Comparison of ENCODE assay signal across 27 cellular contexts in the genomic region with DNA sequence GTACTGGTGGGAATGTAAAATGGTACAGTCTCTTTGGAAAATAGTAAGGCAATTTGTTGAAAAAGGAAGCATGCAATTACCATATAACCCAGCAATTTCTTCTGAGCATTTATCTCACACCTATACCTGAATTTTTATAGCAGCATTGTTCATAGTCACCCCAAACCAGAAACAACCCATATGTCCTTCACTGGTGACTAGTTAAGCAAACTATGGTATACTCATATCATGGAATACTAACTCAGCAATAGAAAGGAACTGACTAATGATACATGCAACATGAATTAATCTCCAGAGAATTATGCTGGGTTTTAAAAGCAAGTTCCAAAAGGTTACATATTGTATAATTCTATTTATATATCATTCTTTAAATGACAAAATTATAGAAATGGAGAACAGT.
"Had no signal": no experiment of that assay in that cellular context is flagged by ENCODE, and none has a peak within 500 bp of the region (broad histone marks: within the 10 kb centered on the region; RNA-seq: fewer than 3 reads in every experiment).

No MANE protein-coding gene starts in this region.

- H3K9me3 Mint-ChIP-seq: natural killer cell; nephron; neural progenitor cell; stimulated activated memory B cell treated with anti-CD40 and anti-IgM and Interleukin-4, amounts not matched to agents 10 μg/mL and 1 μg/mL and 100 μg/mL, for 72 hours; type B pancreatic cell had no signal

- H3K4me3 Mint-ChIP-seq: natural killer cell; nephron; neural progenitor cell; stimulated activated memory B cell treated with anti-CD40 and anti-IgM and Interleukin-4, amounts not matched to agents 10 μg/mL and 1 μg/mL and 100 μg/mL, for 72 hours; type B pancreatic cell had no signal

- DNase-seq: natural killer cell; occipital lobe; ovary; posterior cingulate gyrus; psoas muscle; right cardiac atrium; right lobe of liver; sigmoid colon; small intestine; stimulated activated CD4-positive, alpha-beta T cell treated with anti-CD3 and anti-CD28 coated beads, Interleukin-15, amount 100 ng/mL, for 24 hours; stimulated activated CD4-positive, alpha-beta T cell treated with anti-CD3 and anti-CD28 coated beads, Interleukin-2, amount 100 ng/mL, for 24 hours; stimulated activated CD4-positive, alpha-beta T cell treated with anti-CD3 and anti-CD28 coated beads, Interleukin-2, amount 100 ng/mL, for 48 hours; stimulated activated CD4-positive, alpha-beta T cell treated with anti-CD3 and anti-CD28 coated beads, Interleukin-4, amount 100 ng/mL, for 24 hours; stimulated activated naive CD4-positive, alpha-beta T cell; stimulated activated naive CD8-positive, alpha-beta T cell treated with anti-CD3 and anti-CD28 coated beads, Interleukin-15, amount 100 ng/mL, for 72 hours; stimulated activated naive CD8-positive, alpha-beta T cell treated with anti-CD3 and anti-CD28 coated beads, Interleukin-15, Interleukin-2, amounts not matched to agents 100 U/mL and 50 U/mL, for 24 hours; substantia nigra; testis; tibial artery; transverse colon; upper lobe of right lung; uterus had no signal

- H3K36me3 Mint-ChIP-seq: natural killer cell; neural progenitor cell; stimulated activated memory B cell treated with anti-CD40 and anti-IgM and Interleukin-4, amounts not matched to agents 10 μg/mL and 1 μg/mL and 100 μg/mL, for 72 hours; type B pancreatic cell had no signal

- H3K4me1 Mint-ChIP-seq: natural killer cell; nephron; stimulated activated memory B cell treated with anti-CD40 and anti-IgM and Interleukin-4, amounts not matched to agents 10 μg/mL and 1 μg/mL and 100 μg/mL, for 72 hours had no signal

- H3K27ac Mint-ChIP-seq: natural killer cell; nephron; neural progenitor cell; progenitor cell of endocrine pancreas; stimulated activated memory B cell treated with anti-CD40 and anti-IgM and Interleukin-4, amounts not matched to agents 10 μg/mL and 1 μg/mL and 100 μg/mL, for 72 hours; type B pancreatic cell had no signal

- ATAC-seq: natural killer cell; psoas muscle; right cardiac atrium; right lobe of liver; stimulated activated memory B cell treated with anti-CD40 and anti-IgM and Interleukin-4, amounts not matched to agents 10 μg/mL and 1 μg/mL and 100 μg/mL, for 72 hours; upper lobe of right lung had no signal

- H3K27me3 Mint-ChIP-seq: progenitor cell of endocrine pancreas; stimulated activated naive CD8-positive, alpha-beta T cell treated with anti-CD3 and anti-CD28 coated beads, Interleukin-15, amount 100 ng/mL, for 72 hours; type B pancreatic cell had no signal
